In the genomic region with DNA sequence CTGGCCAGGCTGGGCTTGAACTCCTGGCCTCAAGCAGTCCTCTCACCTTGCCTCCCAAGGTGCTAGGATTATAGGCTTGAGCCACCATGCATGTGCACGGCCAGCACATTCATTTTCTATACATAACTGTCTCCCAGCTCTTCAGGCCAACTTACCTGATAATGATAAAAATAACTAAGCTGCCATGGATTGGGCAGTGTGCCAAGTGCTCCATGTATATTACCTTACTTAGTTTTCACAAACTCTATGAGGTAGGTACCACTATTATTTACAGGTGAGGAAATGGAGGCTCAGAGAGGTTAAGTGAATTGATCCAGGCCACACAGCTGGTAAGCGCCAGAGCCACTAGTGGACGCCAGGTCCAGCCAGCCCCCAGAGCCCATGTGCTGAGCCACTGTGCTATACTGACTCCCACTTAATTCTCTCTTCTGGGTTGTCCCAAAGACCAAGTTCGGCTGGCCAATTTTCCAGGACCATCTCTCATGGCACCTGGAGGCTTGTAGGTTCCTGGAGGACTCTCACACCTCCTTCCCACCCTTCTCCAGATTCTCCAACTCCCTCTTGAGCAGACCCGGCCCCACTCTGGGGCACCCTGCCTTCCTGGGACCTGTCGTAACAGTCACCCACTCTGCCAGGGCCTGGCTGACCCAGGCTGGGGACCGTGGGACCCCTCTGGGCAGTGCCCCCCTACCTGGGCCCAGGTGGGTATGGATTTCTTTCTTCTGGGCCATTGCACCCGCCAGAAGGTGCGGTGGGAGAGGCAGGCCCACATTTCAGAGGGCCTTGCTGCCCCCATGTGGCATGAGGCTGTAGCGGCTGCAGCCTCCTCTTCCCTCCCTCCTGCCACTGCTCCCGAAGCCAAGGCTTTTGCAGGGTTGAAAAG, we compare ENCODE assay signal across 8 cellular contexts. TPM values are rescaled to one million over a fixed set of nuclear protein-coding genes. Genes with fewer than 3 reads are reported as not detected.
DNase-seq lines count a peak whose midpoint lies in the region; ATAC-seq and TF ChIP-seq lines count a peak whose summit lies in the region.

No MANE protein-coding gene starts in this region.

- H3K27me3 ChIP-seq in CD8-positive, alpha-beta memory T cell (ENCODE audit: insufficient read depth, low read length, poor library complexity, severe bottlenecking), result peaks cover 16% of the 10 kb centered on the region
- no peaks in the 10 kb centered on the region for H3K27me3 ChIP-seq in dorsolateral prefrontal cortex

- TF ChIP-seq CTCF in HEK293 (tag by site-specific recombination; IDR thresholded peaks at IDR 0.05) (peak; percentile 76), dorsolateral prefrontal cortex (IDR thresholded peaks at IDR 0.05 in 54 of 56, conservative IDR thresholded peaks at IDR 0.05 in 2 of 56; ENCODE audit: low read depth in 1 of 56, partially characterized antibody in 56 of 56) (peak; percentile 50 to 97 (median 93))

- CTCF ChIA-PET in CD8-positive, alpha-beta memory T cell (lab: Charles Lee), result interaction anchor here (0.8 to 15.4 kb wide), 19 partner anchors 9 to 202 kb away, joined by 3 to 280 read pairs (median 4); no protein-coding TSS in a partner anchor
- CTCF ChIA-PET in HEK293 (lab: Yijun Ruan, JAX), result interaction anchor here (0.6 to 16.9 kb wide), 27 partner anchors 7 to 392 kb away, joined by 3 to 461 read pairs (median 3); a partner anchor contains a TSS
- CTCF ChIA-PET in activated CD4-positive, alpha-beta T cell treated with anti-CD3 and anti-CD28 coated beads, Interleukin-2, amount 10 ng/mL, durations not matched to agents 7 days and 5 days (lab: Charles Lee), result interaction anchor here (0.7 to 14.8 kb wide), 8 partner anchors 9 to 194 kb away, joined by 3 to 171 read pairs (median 4); no protein-coding TSS in a partner anchor

- no peaks in the 10 kb centered on the region for H3K36me3 ChIP-seq in CD8-positive, alpha-beta memory T cell (ENCODE audit: insufficient read depth, low read length)
- no peaks in the 10 kb centered on the region for H3K36me3 ChIP-seq in HEK293 (ENCODE audit: control insufficient read depth in 2 of 2, insufficient read depth in 1 of 2, low read length in 2 of 2)

- no peaks in the 10 kb centered on the region for H3K9me3 Mint-ChIP-seq in CD8-positive, alpha-beta memory T cell
- no peaks in the 10 kb centered on the region for H3K9me3 Mint-ChIP-seq in activated CD4-positive, alpha-beta T cell treated with anti-CD3 and anti-CD28 coated beads, Interleukin-2, amount 10 ng/mL, durations not matched to agents 7 days and 5 days

- no peak overlapping the region for H3K4me3 ChIP-seq in CD8-positive, alpha-beta memory T cell (ENCODE audit: low read length)
- H3K4me3 ChIP-seq in HEK293 (ENCODE audit: low read depth, low read length) (no peak overlapping the region), dorsolateral prefrontal cortex (no peak overlapping the region)

- ATAC-seq in HG03565 (IDR thresholded peaks at IDR 0.05; ENCODE audit: unreplicated experiment), result no peak

- peak; percentile 25 to 64 (median 34) for DNase-seq in CD8-positive, alpha-beta memory T cell
- DNase-seq in NCI-H446 (lab: John Stamatoyannopoulos, UW) (peak; percentile 67 to 75), dorsolateral prefrontal cortex (peak; percentile 52 to 84 (median 74)), medulla oblongata (ENCODE audit: extremely low spot score) (peak; percentile 84)
- DNase-seq in activated CD4-positive, alpha-beta T cell treated with anti-CD3 and anti-CD28 coated beads, Interleukin-2, amount 10 ng/mL, durations not matched to agents 7 days and 5 days, result peak; percentile 61
- peak; percentile 30 to 45 for DNase-seq in stimulated activated CD8-positive, alpha-beta memory T cell treated with anti-CD3 and anti-CD28 coated beads, Interleukin-2, amount 100 ng/mL, for 48 hours (ENCODE audit: low read depth in 2 of 2)

- H3K27me3 Mint-ChIP-seq in CD8-positive, alpha-beta memory T cell, result peaks cover 11 to 29% of the 10 kb centered on the region in 2 donors
- peaks cover 5% of the 10 kb centered on the region for H3K27me3 Mint-ChIP-seq in activated CD4-positive, alpha-beta T cell treated with anti-CD3 and anti-CD28 coated beads, Interleukin-2, amount 10 ng/mL, durations not matched to agents 7 days and 5 days

- H3K27ac Mint-ChIP-seq in CD8-positive, alpha-beta memory T cell, result no peak overlapping the region
- no peak overlapping the region for H3K27ac Mint-ChIP-seq in activated CD4-positive, alpha-beta T cell treated with anti-CD3 and anti-CD28 coated beads, Interleukin-2, amount 10 ng/mL, durations not matched to agents 7 days and 5 days

- H3K4me1 ChIP-seq in CD8-positive, alpha-beta memory T cell (ENCODE audit: insufficient read depth, low read length), result no peaks in the 10 kb centered on the region
- no peaks in the 10 kb centered on the region for H3K4me1 ChIP-seq in HEK293 (ENCODE audit: control insufficient read depth, insufficient read depth, low read length)

- H3K4me3 Mint-ChIP-seq in CD8-positive, alpha-beta memory T cell, result no peak overlapping the region
- no peak overlapping the region for H3K4me3 Mint-ChIP-seq in activated CD4-positive, alpha-beta T cell treated with anti-CD3 and anti-CD28 coated beads, Interleukin-2, amount 10 ng/mL, durations not matched to agents 7 days and 5 days

- POLR2A ChIA-PET in CD8-positive, alpha-beta memory T cell (lab: Charles Lee), result no interaction called here
- POLR2A ChIA-PET in HEK293 (lab: Yijun Ruan, JAX), result interaction anchor here (1.5 kb wide), 1 partner anchor 120 kb away, joined by 3 read pairs; no protein-coding TSS in a partner anchor
- POLR2A ChIA-PET in activated CD4-positive, alpha-beta T cell treated with anti-CD3 and anti-CD28 coated beads, Interleukin-2, amount 10 ng/mL, durations not matched to agents 7 days and 5 days (lab: Charles Lee), result no interaction called here

- intact Hi-C loops in dorsolateral prefrontal cortex (cut with DNase I), result loop anchor here (1.0 to 10.0 kb wide), 6 partner anchors 25 to 353 kb away; no protein-coding TSS in a partner anchor

- no peak overlapping the region for H3K27ac ChIP-seq in CD8-positive, alpha-beta memory T cell (ENCODE audit: low read depth, low read length)
- H3K27ac ChIP-seq in HEK293 (ENCODE audit: extremely low read depth, low read depth, low read length) (no peak overlapping the region), dorsolateral prefrontal cortex (peak overlapping the region in 17 of 59 donors; percentile 1 to 54 (median 30))

- H3K4me1 Mint-ChIP-seq in CD8-positive, alpha-beta memory T cell, result no peaks in the 10 kb centered on the region
- H3K4me1 Mint-ChIP-seq in activated CD4-positive, alpha-beta T cell treated with anti-CD3 and anti-CD28 coated beads, Interleukin-2, amount 10 ng/mL, durations not matched to agents 7 days and 5 days, result peaks cover 2% of the 10 kb centered on the region

- H3K36me3 Mint-ChIP-seq in CD8-positive, alpha-beta memory T cell, result no peaks in the 10 kb centered on the region
- H3K36me3 Mint-ChIP-seq in activated CD4-positive, alpha-beta T cell treated with anti-CD3 and anti-CD28 coated beads, Interleukin-2, amount 10 ng/mL, durations not matched to agents 7 days and 5 days (ENCODE audit: low read depth), result no peaks in the 10 kb centered on the region

- no peaks in the 10 kb centered on the region for H3K9me3 ChIP-seq in CD8-positive, alpha-beta memory T cell (ENCODE audit: low read length)
- no peaks in the 10 kb centered on the region for H3K9me3 ChIP-seq in HEK293 (ENCODE audit: control insufficient read depth, insufficient read depth, low read depth, low read length)

TF ChIP-seq in HEK293, 187 proteins besides CTCF, POLR2A, EP300 and RAD21 (continues in another document):
- TF ChIP-seq, protein P1, sequence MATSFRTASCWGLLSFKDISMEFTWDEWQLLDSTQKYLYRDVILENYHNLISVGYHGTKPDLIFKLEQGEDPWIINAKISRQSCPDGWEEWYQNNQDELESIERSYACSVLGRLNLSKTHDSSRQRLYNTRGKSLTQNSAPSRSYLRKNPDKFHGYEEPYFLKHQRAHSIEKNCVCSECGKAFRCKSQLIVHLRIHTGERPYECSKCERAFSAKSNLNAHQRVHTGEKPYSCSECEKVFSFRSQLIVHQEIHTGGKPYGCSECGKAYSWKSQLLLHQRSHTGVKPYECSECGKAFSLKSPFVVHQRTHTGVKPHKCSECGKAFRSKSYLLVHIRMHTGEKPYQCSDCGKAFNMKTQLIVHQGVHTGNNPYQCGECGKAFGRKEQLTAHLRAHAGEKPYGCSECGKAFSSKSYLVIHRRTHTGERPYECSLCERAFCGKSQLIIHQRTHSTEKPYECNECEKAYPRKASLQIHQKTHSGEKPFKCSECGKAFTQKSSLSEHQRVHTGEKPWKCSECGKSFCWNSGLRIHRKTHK (tag by site-specific recombination; IDR thresholded peaks at IDR 0.05), result no peak
- TF ChIP-seq ZNF223 (tag by site-specific recombination; IDR thresholded peaks at IDR 0.05), result no peak
- TF ChIP-seq ZNF155 (tag by site-specific recombination; IDR thresholded peaks at IDR 0.05), result no peak
- no peak for TF ChIP-seq KLF9 (tag by site-specific recombination; IDR thresholded peaks at IDR 0.05; ENCODE audit: low read depth)

RNA-seq across cellular contexts. Expression of a gene that starts 30.2 kb away (rescaled TPM):
- total RNA-seq in CD8-positive, alpha-beta memory T cell, result 10 to 100 TPM; 10.5 to 12.7 TPM
- polyA plus RNA-seq in CD8-positive, alpha-beta memory T cell, result 6.2 TPM
- 10 to 100 TPM; 14.4 to 15.1 TPM for total RNA-seq in activated CD4-positive, alpha-beta T cell treated with anti-CD3 and anti-CD28 coated beads, Interleukin-2, amount 10 ng/mL, durations not matched to agents 7 days and 5 days
- 100 to 1,000 TPM in 30 of 120 experiments, 10 to 100 TPM in 90; 63.6 to 149 (median 93.0) TPM for total RNA-seq in dorsolateral prefrontal cortex

RNA-seq across cellular contexts. Expression of a gene that starts 39.4 kb away (rescaled TPM):
- total RNA-seq in CD8-positive, alpha-beta memory T cell, result 10 to 100 TPM; 25.6 to 27.2 TPM
- 3.7 TPM for polyA plus RNA-seq in CD8-positive, alpha-beta memory T cell
- 10 to 100 TPM; 26.0 to 29.9 TPM for total RNA-seq in activated CD4-positive, alpha-beta T cell treated with anti-CD3 and anti-CD28 coated beads, Interleukin-2, amount 10 ng/mL, durations not matched to agents 7 days and 5 days
- total RNA-seq in dorsolateral prefrontal cortex, result 10 to 100 TPM; 30.1 to 62.8 (median 41.3) TPM

Comparison
In these comparisons a context has a peak if more than half of its experiments do, and no peak if none do; other contexts are left out.
1. DNase-seq: peak in every context shown above with its lines; median percentile 84 in medulla oblongata; 74 in dorsolateral prefrontal cortex; 71 in NCI-H446; 61 in activated CD4-positive, alpha-beta T cell treated with anti-CD3 and anti-CD28 coated beads, Interleukin-2, amount 10 ng/mL, durations not matched to agents 7 days and 5 days; 38 in stimulated activated CD8-positive, alpha-beta memory T cell treated with anti-CD3 and anti-CD28 coated beads, Interleukin-2, amount 100 ng/mL, for 48 hours; 34 in CD8-positive, alpha-beta memory T cell.
2. RNA of a gene that starts 30.2 kb away (total RNA-seq): 63.6 to 149 TPM in dorsolateral prefrontal cortex; 14.4 to 15.1 TPM in activated CD4-positive, alpha-beta T cell treated with anti-CD3 and anti-CD28 coated beads, Interleukin-2, amount 10 ng/mL, durations not matched to agents 7 days and 5 days and 10.5 to 12.7 TPM in CD8-positive, alpha-beta memory T cell; every median in the first group is over 4 times any median in the second.